In the genomic region with DNA sequence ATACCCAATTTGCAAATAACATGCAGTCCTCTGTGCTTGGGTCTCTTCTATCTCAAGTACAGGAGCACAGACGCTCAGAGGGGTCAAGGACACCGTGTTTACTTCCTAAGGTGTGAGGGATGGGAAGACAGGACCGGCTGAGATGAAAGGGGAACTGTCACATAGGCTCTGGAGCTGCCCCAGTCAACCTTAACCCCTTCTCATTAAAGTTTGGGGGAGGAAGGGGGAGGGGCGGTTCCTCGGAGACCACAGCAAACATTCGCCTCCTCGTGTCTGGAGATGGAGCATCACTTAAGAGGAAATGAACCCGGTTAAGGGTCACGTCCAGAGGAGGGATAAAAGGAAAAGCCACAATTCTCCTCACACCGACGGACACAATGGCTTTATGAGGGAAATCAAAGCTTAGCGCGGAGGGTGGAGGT, we compare ENCODE assay signal across 8 cellular contexts. TPM values are rescaled to one million over a fixed set of nuclear protein-coding genes. Genes with fewer than 3 reads are reported as not detected.
DNase-seq lines count a peak whose midpoint lies in the region; ATAC-seq and TF ChIP-seq lines count a peak whose summit lies in the region.

No MANE protein-coding gene starts in this region.

- CTCF ChIA-PET in mammary epithelial cell (lab: Charles Lee; ENCODE audit: low non-redundant PET): interaction anchor here (0.6 kb wide), 1 partner anchor 43 kb away, joined by 7 read pairs; no protein-coding TSS in a partner anchor

- H3K4me1 ChIP-seq in mammary epithelial cell (ENCODE audit: insufficient read depth, low read length) (peaks cover 56% of the 10 kb centered on the region), urinary bladder (ENCODE audit: insufficient read depth) (no peaks in the 10 kb centered on the region)

- in situ Hi-C loops in mammary epithelial cell (cut with MboI; ENCODE audit: low sequenced_read_pairs in 2 of 2): loop anchor here in 1 of 2 donors (5.0 to 10.0 kb wide), 2 partner anchors 62 to 139 kb away; no protein-coding TSS in a partner anchor

- H3K36me3 ChIP-seq in mammary epithelial cell (ENCODE audit: insufficient read depth, low read length) (peaks cover 10% of the 10 kb centered on the region), urinary bladder (ENCODE audit: insufficient read depth) (no peaks in the 10 kb centered on the region)

- H2AFZ ChIP-seq in mammary epithelial cell (ENCODE audit: low read depth, low read length): no peak overlapping the region

- no peaks in the 10 kb centered on the region for H4K20me1 ChIP-seq in mammary epithelial cell (ENCODE audit: insufficient read depth, low read length)

- no peaks in the 10 kb centered on the region for H3K9me3 ChIP-seq in mammary epithelial cell (replicated peaks; ENCODE audit: insufficient read depth, low read length)

- H3K27ac ChIP-seq in mammary epithelial cell (ENCODE audit: insufficient read depth, low read depth, low read length) (peak overlapping the region; percentile 64), urinary bladder (ENCODE audit: low read depth) (peak overlapping the region; percentile 72)

- H3K9ac ChIP-seq in mammary epithelial cell (ENCODE audit: insufficient read depth, low read length): peak overlapping the region; percentile 88

- H3K4me3 ChIP-seq in mammary epithelial cell (replicated peaks in 1 of 3; ENCODE audit: insufficient read depth in 1 of 3, low read depth in 2 of 3, low read length in 3 of 3) (peak overlapping the region; percentile 54 to 87 (median 72)), urinary bladder (ENCODE audit: low read depth, low read length) (peak overlapping the region; percentile 78)

- no TSS peak for BruUV-seq in mammary epithelial cell (replicated peaks; lab: Mats Ljungman, UMichigan)

- peak in 1 of 2 donors; percentile 13 for TF ChIP-seq CTCF in mammary epithelial cell (conservative IDR thresholded peaks at IDR 0.05 in 1 of 2, IDR thresholded peaks at IDR 0.05 in 1 of 2; ENCODE audit: extremely low read depth in 1 of 2, insufficient read depth in 1 of 2, low read depth in 1 of 2, low read length in 2 of 2)

- dilution Hi-C loops in mammary epithelial cell (cut with HindIII; ENCODE audit: low sequenced_read_pairs): loop anchor here (25.0 kb wide), 1 partner anchor 117 kb away; no protein-coding TSS in a partner anchor

- H3K79me2 ChIP-seq in mammary epithelial cell (ENCODE audit: insufficient read depth, low read length): peaks cover 60% of the 10 kb centered on the region

- intact Hi-C loops in Right ventricle myocardium superior (cut with DNase I) (loop anchor here (10.0 kb wide), 1 partner anchor 259 kb away; no protein-coding TSS in a partner anchor), Right ventricle myocardium inferior (cut with DNase I) (loop anchor here (5.0 kb wide), 2 partner anchors 37 to 82 kb away; no protein-coding TSS in a partner anchor), mammary epithelial cell (cut with micrococcal nuclease) (loop anchor here (1.0 to 5.0 kb wide), 3 partner anchors 52 to 255 kb away; no protein-coding TSS in a partner anchor)

- peak; percentile 3 for ATAC-seq in Right ventricle myocardium superior (ENCODE audit: poor library complexity)
- no peak for ATAC-seq in Right ventricle myocardium inferior
- ATAC-seq in HG03469 (IDR thresholded peaks at IDR 0.05; ENCODE audit: unreplicated experiment): no peak

- WGBS in mammary epithelial cell (ENCODE audit: low coverage, missing lambda C conversion rate): 2% methylated on average over 11 of the region's 13 CpGs
- 14% methylated on average over 13 of the region's 13 CpGs for WGBS in urinary bladder

- H3K4me2 ChIP-seq in mammary epithelial cell (ENCODE audit: insufficient read depth, low read depth, low read length): peak overlapping the region; percentile 82

- DNase-seq in Right ventricle myocardium superior (no peak), Right ventricle myocardium inferior (ENCODE audit: missing footprints) (no peak), mammary epithelial cell (no peak), medulla oblongata (ENCODE audit: extremely low spot score) (peak; percentile 29), DMS79 (lab: John Stamatoyannopoulos, UW) (no peak)
- DNase-seq in activated CD4-positive, CD25-positive, alpha-beta regulatory T cell treated with anti-CD3 and anti-CD28 coated beads, Interleukin-2, amount 50 U/mL, for 72 hours: no peak

- no peaks in the 10 kb centered on the region for H3K27me3 ChIP-seq in mammary epithelial cell (ENCODE audit: insufficient read depth, low read length)

RNA-seq across cellular contexts. Expression of a gene that starts 1.1 kb away (rescaled TPM):
- 27.0 TPM for total RNA-seq in Right ventricle myocardium superior
- total RNA-seq in Right ventricle myocardium inferior: 28.7 TPM
- 100 to 1,000 TPM in 1 of 2 donors, 10 to 100 TPM in 1; 72.2 to 116 TPM for total RNA-seq in mammary epithelial cell
- 35.3 TPM for polyA plus RNA-seq in mammary epithelial cell
- 112 TPM for polyA minus RNA-seq in mammary epithelial cell
- total RNA-seq in urinary bladder: 56.9 TPM
- 29.6 TPM for polyA plus RNA-seq in urinary bladder
